In genomic region chr1:232923739-232924386, GRCh38 we compare ENCODE assay signal across 8 cellular contexts. TPM values are rescaled to one million over a fixed set of nuclear protein-coding genes. Genes with fewer than 3 reads are reported as not detected.
DNase-seq lines count a peak whose midpoint lies in the region.

No MANE protein-coding gene starts in this region.

- WGBS in thymus, result 32% methylated on average over 4 of the region's 4 CpGs

- peak overlapping the region; percentile 58 for H3K27ac ChIP-seq in thymus (ENCODE audit: low read depth)

- H3K4me1 ChIP-seq in thymus (ENCODE audit: control insufficient read depth, insufficient read depth, low read length), result peaks cover 22% of the 10 kb centered on the region

- peaks cover 12% of the 10 kb centered on the region for H3K27me3 ChIP-seq in thymus (ENCODE audit: control insufficient read depth, insufficient read depth)

- DNase-seq in activated CD8-positive, alpha-beta memory T cell treated with anti-CD3 and anti-CD28 coated beads for 24 hours, result peak; percentile 80
- DNase-seq in activated CD8-positive, alpha-beta memory T cell treated with anti-CD3 and anti-CD28 coated beads, Interleukin-2, amount 50 U/mL, for 4 hours, result no peak
- DNase-seq in SW480 (ENCODE audit: low spot score) (peak; percentile 5), GOT3 (lab: John Stamatoyannopoulos, UW) (no peak), NK-92 (lab: John Stamatoyannopoulos, UW; ENCODE audit: unreplicated experiment) (no peak), midbrain (lab: John Stamatoyannopoulos, UW) (no peak)
- peak; percentile 83 for DNase-seq in central memory CD4-positive, alpha-beta T cell

- no peak overlapping the region for H3K4me3 ChIP-seq in thymus (ENCODE audit: low read length)

- no peaks in the 10 kb centered on the region for H3K36me3 ChIP-seq in thymus (ENCODE audit: control insufficient read depth, insufficient read depth)

- H3K9me3 ChIP-seq in thymus (ENCODE audit: control insufficient read depth), result no peaks in the 10 kb centered on the region

RNA-seq across cellular contexts. Expression of gene NTPCR, which starts 26.5 kb away (rescaled TPM):
- 50.8 TPM for polyA plus RNA-seq in thymus

Comparison
In these comparisons a context has a peak if more than half of its experiments do, and no peak if none do; other contexts are left out.
1. DNase-seq: peak in activated CD8-positive, alpha-beta memory T cell treated with anti-CD3 and anti-CD28 coated beads for 24 hours (single experiment), SW480 (single experiment) and central memory CD4-positive, alpha-beta T cell (single experiment); none in activated CD8-positive, alpha-beta memory T cell treated with anti-CD3 and anti-CD28 coated beads, Interleukin-2, amount 50 U/mL, for 4 hours (single experiment), GOT3 (single experiment), NK-92 (single experiment) and midbrain (single experiment).